Comparison of ENCODE assay signal across 8 cellular contexts in the genomic region with DNA sequence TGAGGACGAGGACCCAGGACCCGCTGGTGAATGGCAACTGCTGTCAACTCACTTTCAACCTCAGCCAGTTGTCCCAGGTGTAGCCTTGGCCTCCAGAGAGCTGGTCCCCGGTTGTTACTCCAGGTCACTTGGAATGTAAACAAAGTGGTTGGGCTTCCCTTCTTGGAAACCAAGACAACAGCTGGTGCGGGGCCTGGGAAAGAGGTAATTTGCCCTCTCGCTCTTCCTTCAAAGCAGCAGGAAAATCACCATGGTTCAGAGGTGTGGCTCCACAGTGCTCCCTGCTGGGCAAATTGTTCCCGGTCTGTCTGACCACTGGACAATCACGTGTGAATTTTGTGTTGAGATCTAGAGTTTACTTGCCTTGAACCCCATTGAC. TPM values are rescaled to one million over a fixed set of nuclear protein-coding genes. Genes with fewer than 3 reads are reported as not detected.
DNase-seq lines count a peak whose midpoint lies in the region; ATAC-seq and TF ChIP-seq lines count a peak whose summit lies in the region.

No MANE protein-coding gene starts in this region.

- H3K4me3 ChIP-seq in AG09309 (ENCODE audit: control insufficient read depth, low read depth, low read length) (no peak overlapping the region), GM12875 (ENCODE audit: low read depth, low read length) (no peak overlapping the region)

- no peak for ATAC-seq in HG02763 (IDR thresholded peaks at IDR 0.05; ENCODE audit: unreplicated experiment)

- DNase-seq in AG09309 (ENCODE audit: low read depth), result no peak
- DNase-seq in SK-N-DZ (ENCODE audit: low spot score), result peak; percentile 32
- DNase-seq in iris pigment epithelial cell (ENCODE audit: low read depth), result peak; percentile 51
- DNase-seq in NCI-H1694 treated with DMSO at 0.1 percent for 48 hours (lab: John Stamatoyannopoulos, UW), result no peak
- no peak for DNase-seq in NCI-H510A (lab: John Stamatoyannopoulos, UW)
- DNase-seq in NK-92 treated with Interleukin-12 subunit alpha and Interleukin-12 subunit beta, amount 100 ng/mL, for 24 hours (lab: John Stamatoyannopoulos, UW), result no peak

- TF ChIP-seq CTCF in AG09309 (IDR thresholded peaks at IDR 0.05; ENCODE audit: control insufficient read depth, insufficient read depth, low read depth, low read length, missing control alignments) (peak; percentile 75), GM12875 (IDR thresholded peaks at IDR 0.05; ENCODE audit: borderline replicate concordance, insufficient read depth, low read depth, low read length) (peak; percentile 60; the same call in 1 of the 2 replicates)

RNA-seq across cellular contexts. Expression of a gene that starts 15.0 kb away (rescaled TPM):
- polyA plus RNA-seq in SK-N-DZ (2014; cell fraction: cytosol; rRNA removed), result 20.8 and 23.9 TPM in 2 replicates
- 24.1 and 26.7 TPM in 2 replicates for polyA plus RNA-seq in SK-N-DZ (2014; cell fraction: nucleus; rRNA removed)

Comparison
In these comparisons a context has a peak if more than half of its experiments do, and no peak if none do; other contexts are left out.
1. DNase-seq: peak in SK-N-DZ (single experiment) and iris pigment epithelial cell (single experiment); none in AG09309 (single experiment), NCI-H1694 treated with DMSO at 0.1 percent for 48 hours (single experiment), NCI-H510A (single experiment) and NK-92 treated with Interleukin-12 subunit alpha and Interleukin-12 subunit beta, amount 100 ng/mL, for 24 hours (single experiment).